Comparison of ENCODE assay signal across 16 cellular contexts in the genomic region with DNA sequence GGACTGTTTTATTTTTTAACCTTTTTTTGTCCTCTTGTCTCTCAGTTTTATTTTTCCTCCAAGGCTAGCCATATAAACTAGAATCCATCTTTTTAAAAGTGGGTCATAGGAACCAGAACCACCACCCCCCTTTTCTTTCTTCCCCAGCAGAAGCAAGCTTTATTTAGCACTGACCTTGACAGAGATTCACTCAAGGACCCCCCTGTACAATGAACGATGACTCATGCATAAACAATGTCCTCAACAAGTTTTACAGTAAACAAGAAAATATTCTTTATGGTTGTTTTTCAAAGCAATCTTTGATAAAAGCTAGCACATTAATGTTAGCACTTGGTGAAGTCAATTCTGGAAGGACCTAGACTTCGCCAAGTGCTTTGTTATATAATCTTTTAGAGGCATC. TPM values are rescaled to one million over a fixed set of nuclear protein-coding genes. Genes with fewer than 3 reads are reported as not detected.
A peak's percentile ranks its signal among the peaks of the same experiment; 100 is the strongest.
DNase-seq lines count a peak whose midpoint lies in the region; TF ChIP-seq lines count a peak whose summit lies in the region.
"Had no signal": no experiment of that assay in that cellular context is flagged by ENCODE, and none has a peak within 500 bp of the region (broad histone marks: within the 10 kb centered on the region; RNA-seq: fewer than 3 reads in every experiment).

No MANE protein-coding gene starts in this region.

- H3K4me1 ChIP-seq in spleen, result peaks cover 16 to 86% (median 59%) of the 10 kb centered on the region in 6 donors
- peaks cover 6 to 47% (median 17%) of the 10 kb centered on the region in 4 donors for H3K4me1 ChIP-seq in transverse colon

- H3K27me3 Mint-ChIP-seq in activated naive CD8-positive, alpha-beta T cell, result no peaks in the 10 kb centered on the region
- no peaks in the 10 kb centered on the region for H3K27me3 Mint-ChIP-seq in activated naive CD8-positive, alpha-beta T cell treated with anti-CD3 and anti-CD28 coated beads for 36 hours
- H3K27me3 Mint-ChIP-seq: activated CD4-positive, alpha-beta T cell treated with anti-CD3 and anti-CD28 coated beads, Interleukin-2, amount 10 ng/mL, durations not matched to agents 7 days and 5 days; activated T-helper 17 cell treated with anti-CD3 and anti-CD28 coated beads, Interleukin-2, amount 50 U/mL, for 72 hours had no signal

- no peaks in the 10 kb centered on the region for H3K9me3 ChIP-seq in WERI-Rb-1 (ENCODE audit: severe bottlenecking)
- H3K9me3 ChIP-seq in spleen, result peaks cover 0 to 4% (median 0%) of the 10 kb centered on the region in 8 donors
- no peaks in the 10 kb centered on the region for H3K9me3 ChIP-seq in transverse colon
- H3K9me3 ChIP-seq: thoracic aorta had no signal

- H3K4me3 ChIP-seq in WERI-Rb-1 (ENCODE audit: low read depth, low read length) (no peak overlapping the region), fibroblast of pulmonary artery (replicated peaks; ENCODE audit: low read depth, low read length) (no peak overlapping the region), spleen (no peak overlapping the region), transverse colon (no peak overlapping the region)
- H3K4me3 ChIP-seq: lung, thoracic aorta had no signal

- DNase-seq in activated naive CD8-positive, alpha-beta T cell treated with anti-CD3 and anti-CD28 coated beads for 36 hours, result no peak
- DNase-seq in WERI-Rb-1 (no peak), fibroblast of pulmonary artery (ENCODE audit: low read depth) (peak; percentile 53), spleen (no peak), transverse colon (no peak), SHP77 treated with DMSO at 0.1 percent for 48 hours (lab: John Stamatoyannopoulos, UW) (no peak), superior temporal gyrus (ENCODE audit: extremely low spot score) (no peak)
- DNase-seq: activated CD4-positive, alpha-beta T cell treated with anti-CD3 and anti-CD28 coated beads, Interleukin-2, amount 10 ng/mL, durations not matched to agents 7 days and 5 days; NCI-H1105; NCI-H226; stimulated activated CD4-positive, alpha-beta T cell treated with anti-CD3 and anti-CD28 coated beads, Interleukin-12 subunit alpha, Interleukin-12 subunit beta, amount 100 ng/mL, for 4 hours; T-helper 2 cell had no signal

- H3K9me3 Mint-ChIP-seq in activated naive CD8-positive, alpha-beta T cell (ENCODE audit: low read depth), result no peaks in the 10 kb centered on the region
- peaks cover 3% of the 10 kb centered on the region for H3K9me3 Mint-ChIP-seq in activated naive CD8-positive, alpha-beta T cell treated with anti-CD3 and anti-CD28 coated beads for 36 hours
- H3K9me3 Mint-ChIP-seq: activated CD4-positive, alpha-beta T cell treated with anti-CD3 and anti-CD28 coated beads, Interleukin-2, amount 10 ng/mL, durations not matched to agents 7 days and 5 days; activated T-helper 17 cell treated with anti-CD3 and anti-CD28 coated beads, Interleukin-2, amount 50 U/mL, for 72 hours had no signal

- TF ChIP-seq CTCF in WERI-Rb-1 (IDR thresholded peaks at IDR 0.05; ENCODE audit: low read depth, low read length), result no peak
- TF ChIP-seq CTCF in fibroblast of pulmonary artery (IDR thresholded peaks at IDR 0.05; ENCODE audit: low read length, missing control alignments), result no peak
- TF ChIP-seq CTCF in spleen (IDR thresholded peaks at IDR 0.05 in 8 of 11, conservative IDR thresholded peaks at IDR 0.05 in 3 of 11), result no peak
- no peak for TF ChIP-seq CTCF in transverse colon (IDR thresholded peaks at IDR 0.05)

- H3K4me1 Mint-ChIP-seq in activated naive CD8-positive, alpha-beta T cell (ENCODE audit: low read depth), result peaks cover 66% of the 10 kb centered on the region
- peaks cover 32% of the 10 kb centered on the region for H3K4me1 Mint-ChIP-seq in activated naive CD8-positive, alpha-beta T cell treated with anti-CD3 and anti-CD28 coated beads for 36 hours

- in situ Hi-C loops in transverse colon (cut with MboI; ENCODE audit: low pct_ligation_motif_present in 1 of 4, low pct_unique_long_range_greater_than_20kb in 1 of 4, low sequenced_read_pairs in 3 of 4), result loop anchor here in 1 of 4 donors (25.0 kb wide), 1 partner anchor 189 kb away; a partner anchor contains a TSS

- no peak for TF ChIP-seq POLR2A in spleen (IDR thresholded peaks at IDR 0.05)
- no peak for TF ChIP-seq POLR2A in transverse colon (IDR thresholded peaks at IDR 0.05)

- intact Hi-C loops in spleen (cut with DNase I; ENCODE audit: low total_unique reads), result no loop called here
- intact Hi-C loops in transverse colon (cut with DNase I; ENCODE audit: low total_unique reads), result no loop called here

- TF ChIP-seq EP300 in transverse colon (IDR thresholded peaks at IDR 0.05; ENCODE audit: low read depth), result no peak

- H3K27me3 ChIP-seq in WERI-Rb-1 (ENCODE audit: insufficient read depth, low read depth, severe bottlenecking) (no peaks in the 10 kb centered on the region), spleen (replicated peaks in 1 of 7) (no peaks in the 10 kb centered on the region), transverse colon (no peaks in the 10 kb centered on the region)

- H3K36me3 ChIP-seq in WERI-Rb-1, result peaks cover 28% of the 10 kb centered on the region
- H3K36me3 ChIP-seq in spleen, result peaks cover 0 to 22% (median 0%) of the 10 kb centered on the region in 6 donors
- no peaks in the 10 kb centered on the region for H3K36me3 ChIP-seq in transverse colon
- H3K36me3 ChIP-seq: thoracic aorta had no signal

- H3K4me3 Mint-ChIP-seq in activated naive CD8-positive, alpha-beta T cell, result no peak overlapping the region
- no peak overlapping the region for H3K4me3 Mint-ChIP-seq in activated naive CD8-positive, alpha-beta T cell treated with anti-CD3 and anti-CD28 coated beads for 36 hours
- H3K4me3 Mint-ChIP-seq: activated CD4-positive, alpha-beta T cell treated with anti-CD3 and anti-CD28 coated beads, Interleukin-2, amount 10 ng/mL, durations not matched to agents 7 days and 5 days; activated T-helper 17 cell treated with anti-CD3 and anti-CD28 coated beads, Interleukin-2, amount 50 U/mL, for 72 hours had no signal

- 49 to 73% (median 70%) methylated on average over 2 of the region's 2 CpGs for WGBS in spleen, 5 donors
- 66 to 72% methylated on average over 2 of the region's 2 CpGs for WGBS in transverse colon (ENCODE audit: low coverage in 1 of 2), 2 donors

- peak overlapping the region; percentile 38 for H3K27ac Mint-ChIP-seq in activated naive CD8-positive, alpha-beta T cell
- no peak overlapping the region for H3K27ac Mint-ChIP-seq in activated naive CD8-positive, alpha-beta T cell treated with anti-CD3 and anti-CD28 coated beads for 36 hours
- H3K27ac Mint-ChIP-seq: activated CD4-positive, alpha-beta T cell treated with anti-CD3 and anti-CD28 coated beads, Interleukin-2, amount 10 ng/mL, durations not matched to agents 7 days and 5 days; activated T-helper 17 cell treated with anti-CD3 and anti-CD28 coated beads, Interleukin-2, amount 50 U/mL, for 72 hours had no signal

- peak overlapping the region; percentile 26; the same call in 1 of the 2 replicates for H3K27ac ChIP-seq in WERI-Rb-1
- peak overlapping the region in 6 of 8 donors; percentile 4 to 90 (median 34) for H3K27ac ChIP-seq in spleen
- H3K27ac ChIP-seq in transverse colon, result no peak overlapping the region
- H3K27ac ChIP-seq: thoracic aorta had no signal

- H3K36me3 Mint-ChIP-seq in activated naive CD8-positive, alpha-beta T cell, result peaks cover 19% of the 10 kb centered on the region
- H3K36me3 Mint-ChIP-seq in activated naive CD8-positive, alpha-beta T cell treated with anti-CD3 and anti-CD28 coated beads for 36 hours, result peaks cover 23% of the 10 kb centered on the region

RNA-seq across cellular contexts. Expression of a gene that starts 14.1 kb away (rescaled TPM):
- total RNA-seq in activated naive CD8-positive, alpha-beta T cell treated with anti-CD3 and anti-CD28 coated beads for 36 hours, result 10 to 100 TPM; 15.5 to 15.7 TPM
- total RNA-seq in spleen (10 to 100 TPM; 43.2 to 63.9 (median 52.1) TPM), transverse colon (10 to 100 TPM; 31.4 to 80.4 (median 64.1) TPM)
- 10 to 100 TPM; 10.2 to 13.3 (median 12.5) TPM for polyA plus RNA-seq in spleen

Comparison
In these comparisons a context has a peak if more than half of its experiments do, and no peak if none do; other contexts are left out.
1. H3K27ac ChIP-seq: peak in WERI-Rb-1 (single experiment) and spleen (6 of 8); none in transverse colon (0 of 4).